ENCODE assay signal across 9 cellular contexts in genomic region chr20:46401478-46401860, GRCh38. TPM values are rescaled to one million over a fixed set of nuclear protein-coding genes. Genes with fewer than 3 reads are reported as not detected.
A peak's percentile ranks its signal among the peaks of the same experiment; 100 is the strongest.
DNase-seq lines count a peak whose midpoint lies in the region; ATAC-seq, FAIRE-seq and TF ChIP-seq lines count a peak whose summit lies in the region.
"Had no signal": no experiment of that assay in that cellular context is flagged by ENCODE, and none has a peak within 500 bp of the region (broad histone marks: within the 10 kb centered on the region; RNA-seq: fewer than 3 reads in every experiment).

No MANE protein-coding gene starts in this region.

- no peak for FAIRE-seq in D721Med (lab: Jason Lieb, UNC)
- FAIRE-seq: endometrium had no signal

- H3K4me1 ChIP-seq in effector memory CD4-positive, alpha-beta T cell (ENCODE audit: control insufficient read depth, insufficient read depth, low read length, poor library complexity, severe bottlenecking) = peaks cover 68% of the 10 kb centered on the region
- H3K4me1 ChIP-seq in rectal smooth muscle tissue (ENCODE audit: control insufficient read depth, insufficient read depth, low read length) = peaks cover 29% of the 10 kb centered on the region

- peak; percentile 63 for DNase-seq in G401 (ENCODE audit: low spot score)
- DNase-seq in NAMALWA (ENCODE audit: low spot score) = peak; percentile 37
- no peak for DNase-seq in effector memory CD4-positive, alpha-beta T cell
- no peak for DNase-seq in AG08396 (ENCODE audit: low spot score)
- DNase-seq in NCI-H510A (lab: John Stamatoyannopoulos, UW) = no peak
- no peak for DNase-seq in D721Med (ENCODE audit: insufficient read length, low spot score)

- H3K9ac ChIP-seq in rectal smooth muscle tissue (ENCODE audit: low read length) = no peak overlapping the region

- peak overlapping the region; percentile 74 for H3K27ac ChIP-seq in effector memory CD4-positive, alpha-beta T cell (ENCODE audit: insufficient read depth, low read length, poor library complexity, severe bottlenecking)
- H3K27ac ChIP-seq in rectal smooth muscle tissue (ENCODE audit: low read depth, low read length) = peak overlapping the region; percentile 16

- no peak for TF ChIP-seq CTCF in D721Med (IDR thresholded peaks at IDR 0.05; ENCODE audit: insufficient read depth, missing control alignments)

- peaks cover 5% of the 10 kb centered on the region for H3K36me3 ChIP-seq in effector memory CD4-positive, alpha-beta T cell (ENCODE audit: control insufficient read depth, insufficient read depth, low read length)
- H3K36me3 ChIP-seq in rectal smooth muscle tissue (ENCODE audit: control insufficient read depth, insufficient read depth, low read length) = peaks cover 3% of the 10 kb centered on the region

- ATAC-seq in HG03469 (IDR thresholded peaks at IDR 0.05; ENCODE audit: unreplicated experiment) = no peak

- peak overlapping the region; percentile 27 for H3K4me3 ChIP-seq in effector memory CD4-positive, alpha-beta T cell (ENCODE audit: insufficient read depth, low read depth, low read length, poor library complexity, severe bottlenecking)
- H3K4me3 ChIP-seq in rectal smooth muscle tissue (ENCODE audit: low read length) = no peak overlapping the region

- H3K9me3 ChIP-seq in effector memory CD4-positive, alpha-beta T cell (ENCODE audit: control insufficient read depth, low read length) = no peaks in the 10 kb centered on the region

- H3K27me3 ChIP-seq in effector memory CD4-positive, alpha-beta T cell (replicated peaks; ENCODE audit: control insufficient read depth, insufficient read depth, low read length, poor library complexity, severe bottlenecking) = no peaks in the 10 kb centered on the region
- H3K27me3 ChIP-seq in rectal smooth muscle tissue (ENCODE audit: control insufficient read depth, insufficient read depth, low read length) = no peaks in the 10 kb centered on the region

- in situ Hi-C loops in G401 (cut with HindIII; ENCODE audit: low sequenced_read_pairs) = no loop called here

RNA-seq across cellular contexts. Expression of gene ELMO2, which starts 4.9 kb away (rescaled TPM):
- 18.7 and 45.5 TPM in 2 replicates for total RNA-seq in G401 (2014; rRNA removed; shearing (Covaris generic))

Comparison
In these comparisons a context has a peak if more than half of its experiments do, and no peak if none do; other contexts are left out.
1. DNase-seq: peak in G401 (single experiment) and NAMALWA (single experiment); none in effector memory CD4-positive, alpha-beta T cell (0 of 3), AG08396 (single experiment), NCI-H510A (single experiment) and D721Med (single experiment).